ENCODE assay signal across 8 cellular contexts in the genomic region with DNA sequence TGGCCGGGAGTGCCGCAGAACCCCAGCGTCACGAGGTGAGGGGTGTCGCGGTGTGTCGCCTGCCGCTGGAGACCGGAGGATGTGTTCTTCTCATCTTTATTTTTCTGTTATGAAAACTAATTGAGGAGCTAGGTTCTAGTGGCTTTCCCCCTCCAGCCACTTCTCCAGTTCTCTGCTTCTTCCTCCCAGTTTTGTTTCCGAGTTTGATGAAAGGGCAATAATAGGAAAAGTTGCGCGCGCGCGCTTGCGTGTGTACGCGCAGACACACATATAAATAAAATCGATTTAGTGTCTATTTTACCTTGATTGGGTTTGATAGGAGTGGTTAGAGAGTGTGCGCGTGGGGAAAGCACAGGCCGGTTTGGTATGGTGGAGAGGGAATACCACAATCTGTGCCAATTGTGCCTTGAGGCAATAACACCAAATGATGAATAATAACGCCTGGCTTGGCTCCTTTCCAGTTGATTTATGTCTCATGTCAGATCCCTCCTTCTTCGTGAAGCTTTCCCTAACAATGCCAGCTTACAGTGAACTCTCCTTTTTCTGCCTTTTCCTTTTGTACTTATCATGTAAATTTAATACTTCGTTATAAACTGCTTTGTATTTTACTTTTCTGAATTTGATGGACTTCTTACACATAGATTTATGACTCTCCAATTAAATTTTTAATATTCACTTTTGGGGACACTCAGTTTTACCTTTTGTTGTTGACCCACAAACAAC. TPM values are rescaled to one million over a fixed set of nuclear protein-coding genes. Genes with fewer than 3 reads are reported as not detected.
A peak's percentile ranks its signal among the peaks of the same experiment; 100 is the strongest.
DNase-seq lines count a peak whose midpoint lies in the region; ATAC-seq and TF ChIP-seq lines count a peak whose summit lies in the region.

No MANE protein-coding gene starts in this region.

- H3K4me1 Mint-ChIP-seq in CD8-positive, alpha-beta T cell (ENCODE audit: low read depth): peaks cover 63% of the 10 kb centered on the region
- peaks cover 55% of the 10 kb centered on the region for H3K4me1 Mint-ChIP-seq in activated naive CD8-positive, alpha-beta T cell treated with anti-CD3 and anti-CD28 coated beads, Interleukin-2, amount 10 ng/mL, durations not matched to agents 7 days and 5 days

- H3K27me3 Mint-ChIP-seq in CD8-positive, alpha-beta T cell (ENCODE audit: low read depth): no peaks in the 10 kb centered on the region
- H3K27me3 Mint-ChIP-seq in activated naive CD8-positive, alpha-beta T cell treated with anti-CD3 and anti-CD28 coated beads, Interleukin-2, amount 10 ng/mL, durations not matched to agents 7 days and 5 days: no peaks in the 10 kb centered on the region

- peak overlapping the region; percentile 74 for H3K9ac ChIP-seq in HUES6 (ENCODE audit: low read length)

- DNase-seq in CD8-positive, alpha-beta T cell: peak in 5 of 7 experiments; percentile 6 to 50 (median 30)
- DNase-seq in RKO (ENCODE audit: low spot score) (peak; percentile 96), left ventricle myocardium superior (peak; percentile 46), sciatic nerve (ENCODE audit: low spot score) (peak; percentile 60), KG1 (lab: John Stamatoyannopoulos, UW) (no peak), hepatic stellate cell (ENCODE audit: low spot score) (no peak)
- no peak for DNase-seq in activated naive CD8-positive, alpha-beta T cell treated with anti-CD3 and anti-CD28 coated beads, Interleukin-2, amount 10 ng/mL, durations not matched to agents 7 days and 5 days

- H3K36me3 ChIP-seq in CD8-positive, alpha-beta T cell (ENCODE audit: insufficient read depth, low read length): peaks cover 7% of the 10 kb centered on the region
- peaks cover 29% of the 10 kb centered on the region for H3K36me3 ChIP-seq in HUES6 (ENCODE audit: control insufficient read depth, insufficient read depth, low read length)

- H3K4me3 ChIP-seq in CD8-positive, alpha-beta T cell (ENCODE audit: low read depth, low read length): peak overlapping the region; percentile 95
- peak overlapping the region; percentile 72 for H3K4me3 ChIP-seq in HUES6 (ENCODE audit: low read depth, low read length)

- H3K27me3 ChIP-seq in CD8-positive, alpha-beta T cell (ENCODE audit: insufficient read depth, low read length): no peaks in the 10 kb centered on the region
- peaks cover 8% of the 10 kb centered on the region; the same call in 1 of the 2 replicates for H3K27me3 ChIP-seq in HUES6 (ENCODE audit: control insufficient read depth, insufficient read depth, low read length)

- peak overlapping the region; percentile 97 for H3K4me3 Mint-ChIP-seq in CD8-positive, alpha-beta T cell
- peak overlapping the region; percentile 92 for H3K4me3 Mint-ChIP-seq in activated naive CD8-positive, alpha-beta T cell treated with anti-CD3 and anti-CD28 coated beads, Interleukin-2, amount 10 ng/mL, durations not matched to agents 7 days and 5 days

- no peaks in the 10 kb centered on the region for H3K9me3 ChIP-seq in CD8-positive, alpha-beta T cell (ENCODE audit: low read length)
- no peaks in the 10 kb centered on the region for H3K9me3 ChIP-seq in HUES6 (ENCODE audit: control insufficient read depth, insufficient read depth, low read depth, low read length)

- no peaks in the 10 kb centered on the region for H3K9me3 Mint-ChIP-seq in CD8-positive, alpha-beta T cell
- H3K9me3 Mint-ChIP-seq in activated naive CD8-positive, alpha-beta T cell treated with anti-CD3 and anti-CD28 coated beads, Interleukin-2, amount 10 ng/mL, durations not matched to agents 7 days and 5 days: no peaks in the 10 kb centered on the region

- ATAC-seq in CD8-positive, alpha-beta T cell: no peak
- ATAC-seq in activated naive CD8-positive, alpha-beta T cell treated with anti-CD3 and anti-CD28 coated beads, Interleukin-2, amount 10 ng/mL, durations not matched to agents 7 days and 5 days (ENCODE audit: low read depth): no peak
- no peak for ATAC-seq in left ventricle myocardium superior
- no peak for ATAC-seq in sciatic nerve

- POLR2A ChIA-PET in CD8-positive, alpha-beta T cell (lab: Charles Lee): interaction anchor here (0.8 to 6.4 kb wide), 12 partner anchors 9 to 499 kb away, joined by 3 to 52 read pairs (median 4); a partner anchor contains a TSS
- POLR2A ChIA-PET in activated naive CD8-positive, alpha-beta T cell treated with anti-CD3 and anti-CD28 coated beads, Interleukin-2, amount 10 ng/mL, durations not matched to agents 7 days and 5 days (lab: Charles Lee): interaction anchor here (0.5 to 4.6 kb wide), 16 partner anchors 10 to 499 kb away, joined by 3 to 37 read pairs (median 7); a partner anchor contains a TSS

- H3K36me3 Mint-ChIP-seq in CD8-positive, alpha-beta T cell: peaks cover 44% of the 10 kb centered on the region
- peaks cover 29% of the 10 kb centered on the region for H3K36me3 Mint-ChIP-seq in activated naive CD8-positive, alpha-beta T cell treated with anti-CD3 and anti-CD28 coated beads, Interleukin-2, amount 10 ng/mL, durations not matched to agents 7 days and 5 days

- peak overlapping the region; percentile 79 for H3K27ac ChIP-seq in CD8-positive, alpha-beta T cell (ENCODE audit: low read depth, low read length)
- no peak overlapping the region; the same call in 1 of the 2 replicates for H3K27ac ChIP-seq in HUES6 (ENCODE audit: low read depth, low read length)

- H3K27ac Mint-ChIP-seq in CD8-positive, alpha-beta T cell: peak overlapping the region; percentile 85
- H3K27ac Mint-ChIP-seq in activated naive CD8-positive, alpha-beta T cell treated with anti-CD3 and anti-CD28 coated beads, Interleukin-2, amount 10 ng/mL, durations not matched to agents 7 days and 5 days: peak overlapping the region; percentile 78

- H3K4me1 ChIP-seq in CD8-positive, alpha-beta T cell (ENCODE audit: insufficient read depth, low read length): peaks cover 41% of the 10 kb centered on the region
- peaks cover 9% of the 10 kb centered on the region for H3K4me1 ChIP-seq in HUES6 (ENCODE audit: control insufficient read depth, insufficient read depth, low read length)

- intact Hi-C loops in CD8-positive, alpha-beta T cell (cut with DNase I, micrococcal nuclease): loop anchor here (1.0 to 10.0 kb wide), 10 partner anchors 15 to 1439 kb away; a partner anchor contains a TSS
- intact Hi-C loops in left ventricle myocardium superior (cut with micrococcal nuclease) (loop anchor here (10.0 kb wide), 1 partner anchor 409 kb away; no protein-coding TSS in a partner anchor), sciatic nerve (cut with DNase I) (loop anchor here (2.0 to 10.0 kb wide), 4 partner anchors 141 to 459 kb away; no protein-coding TSS in a partner anchor)

- no peak for TF ChIP-seq CTCF in CD8-positive, alpha-beta T cell (IDR thresholded peaks at IDR 0.05)

- CTCF ChIA-PET in CD8-positive, alpha-beta T cell (lab: Charles Lee): interaction anchor here (0.6 to 3.4 kb wide), 8 partner anchors 117 to 461 kb away, joined by 3 to 24 read pairs (median 4); no protein-coding TSS in a partner anchor

RNA-seq across cellular contexts. Expression of a gene that starts 1.5 kb away (rescaled TPM):
- 100 to 1,000 TPM; 265 to 268 TPM for total RNA-seq in CD8-positive, alpha-beta T cell
- 10 to 100 TPM; 50.9 to 59.9 TPM for total RNA-seq in activated naive CD8-positive, alpha-beta T cell treated with anti-CD3 and anti-CD28 coated beads, Interleukin-2, amount 10 ng/mL, durations not matched to agents 7 days and 5 days
- total RNA-seq in left ventricle myocardium superior: 28.2 TPM
- 25.7 TPM for total RNA-seq in sciatic nerve

Comparison
In these comparisons a context has a peak if more than half of its experiments do, and no peak if none do; other contexts are left out.
1. DNase-seq: peak in CD8-positive, alpha-beta T cell (5 of 7), RKO (single experiment), left ventricle myocardium superior (single experiment) and sciatic nerve (single experiment); none in activated naive CD8-positive, alpha-beta T cell treated with anti-CD3 and anti-CD28 coated beads, Interleukin-2, amount 10 ng/mL, durations not matched to agents 7 days and 5 days (single experiment), KG1 (single experiment) and hepatic stellate cell (single experiment).